Comparison of ENCODE assay signal across 8 cellular contexts in genomic region chr6:134174790-134175531, GRCh38.
A peak's percentile ranks its signal among the peaks of the same experiment; 100 is the strongest.
DNase-seq lines count a peak whose midpoint lies in the region; ATAC-seq, FAIRE-seq and TF ChIP-seq lines count a peak whose summit lies in the region.

No MANE protein-coding gene starts in this region.

- FAIRE-seq in pancreas (lab: Jason Lieb, UNC): no peak

- POLR2A ChIA-PET in GM10248 (lab: Yijun Ruan, JAX): interaction anchor here (0.5 to 1.1 kb wide), 2 partner anchors 269 to 290 kb away, joined by 3 to 4 read pairs; no protein-coding TSS in a partner anchor

- peaks cover 11% of the 10 kb centered on the region for H3K27me3 Mint-ChIP-seq in HFFc6 (ENCODE audit: insufficient read depth)
- no peaks in the 10 kb centered on the region for H3K27me3 Mint-ChIP-seq in activated naive CD8-positive, alpha-beta T cell treated with anti-CD3 and anti-CD28 coated beads for 36 hours

- H3K27me3 ChIP-seq in pancreas (no peaks in the 10 kb centered on the region), thyroid gland (no peaks in the 10 kb centered on the region)

- H3K27ac ChIP-seq in pancreas: peak overlapping the region; percentile 95 to 99 (median 99)
- peak overlapping the region; percentile 98 to 100 (median 99) for H3K27ac ChIP-seq in thyroid gland

- peak; percentile 68 to 85 (median 80) for ATAC-seq in pancreas

- peaks cover 47% of the 10 kb centered on the region for H3K36me3 Mint-ChIP-seq in HFFc6 (ENCODE audit: low read depth)
- peaks cover 51% of the 10 kb centered on the region for H3K36me3 Mint-ChIP-seq in activated naive CD8-positive, alpha-beta T cell treated with anti-CD3 and anti-CD28 coated beads for 36 hours

- peak overlapping the region; percentile 95 for H3K27ac Mint-ChIP-seq in HFFc6
- peak overlapping the region; percentile 97 for H3K27ac Mint-ChIP-seq in activated naive CD8-positive, alpha-beta T cell treated with anti-CD3 and anti-CD28 coated beads for 36 hours

- peak overlapping the region; percentile 69 to 97 (median 80) for H3K4me3 ChIP-seq in pancreas
- peak overlapping the region; percentile 86 to 95 (median 95) for H3K4me3 ChIP-seq in thyroid gland (replicated peaks in 1 of 3)

- H3K4me1 ChIP-seq in pancreas (peaks cover 12 to 14% (median 12%) of the 10 kb centered on the region in 3 donors), thyroid gland (peaks cover 47 to 57% of the 10 kb centered on the region in 2 donors)

- WGBS in pancreas, 2 donors: 1% methylated on average over 59 to 97 of the region's 97 CpGs
- 1% methylated on average over 31 of the region's 97 CpGs; no CpG with 5 or more reads in 1 of the 2 donors for WGBS in thyroid gland, 2 donors

- TF ChIP-seq POLR2A in thyroid gland (IDR thresholded peaks at IDR 0.05): peak; percentile 88 to 100

- H3K4me3 Mint-ChIP-seq in HFFc6: peak overlapping the region; percentile 98
- H3K4me3 Mint-ChIP-seq in activated naive CD8-positive, alpha-beta T cell treated with anti-CD3 and anti-CD28 coated beads for 36 hours: peak overlapping the region; percentile 99

- H3K36me3 ChIP-seq in pancreas (peaks cover 2 to 40% (median 35%) of the 10 kb centered on the region in 3 donors), thyroid gland (peaks cover 39% of the 10 kb centered on the region in 2 donors)

- intact Hi-C loops in head of caudate nucleus (cut with DNase I) (loop anchor here (5.0 to 10.0 kb wide), 4 partner anchors 270 to 647 kb away; no protein-coding TSS in a partner anchor), pancreas (cut with DNase I) (loop anchor here in 2 of 3 donors (1.0 to 10.0 kb wide), 6 partner anchors 82 to 648 kb away; no protein-coding TSS in a partner anchor), thyroid gland (cut with DNase I) (loop anchor here (5.0 kb wide), 3 partner anchors 467 to 647 kb away; no protein-coding TSS in a partner anchor)

- CTCF ChIA-PET in GM10248 (lab: Yijun Ruan, JAX): interaction anchor here (1.4 to 1.6 kb wide), 9 partner anchors 10 to 765 kb away, joined by 3 to 35 read pairs (median 10); no protein-coding TSS in a partner anchor

- peaks cover 74% of the 10 kb centered on the region for H3K4me1 Mint-ChIP-seq in HFFc6 (ENCODE audit: low read depth)
- H3K4me1 Mint-ChIP-seq in activated naive CD8-positive, alpha-beta T cell treated with anti-CD3 and anti-CD28 coated beads for 36 hours: peaks cover 60% of the 10 kb centered on the region

- DNase-seq in GM10248 (ENCODE audit: extremely low spot score) (peak; percentile 92), HFFc6 (peak; percentile 85), NAMALWA (ENCODE audit: low spot score) (peak; percentile 91), SKM-1 (lab: John Stamatoyannopoulos, UW; ENCODE audit: unreplicated experiment) (peak; percentile 78), head of caudate nucleus (peak; percentile 89 to 99 (median 98)), pancreas (peak; percentile 92 to 99 (median 96)), thyroid gland (peak; percentile 95)
- DNase-seq in activated naive CD8-positive, alpha-beta T cell treated with anti-CD3 and anti-CD28 coated beads for 36 hours: peak; percentile 92

- TF ChIP-seq CTCF in GM10248 (IDR thresholded peaks at IDR 0.05; ENCODE audit: control extremely low read depth, extremely low read depth, low read depth, missing control alignments) (no peak), HFFc6 (IDR thresholded peaks at IDR 0.05) (peak; percentile 15; the same call in 1 of the 2 replicates), pancreas (IDR thresholded peaks at IDR 0.05) (no peak), thyroid gland (IDR thresholded peaks at IDR 0.05) (peak in 1 of 6 experiments; percentile 22)

- no peaks in the 10 kb centered on the region for H3K9me3 Mint-ChIP-seq in HFFc6
- no peaks in the 10 kb centered on the region for H3K9me3 Mint-ChIP-seq in activated naive CD8-positive, alpha-beta T cell treated with anti-CD3 and anti-CD28 coated beads for 36 hours

- H3K9me3 ChIP-seq in pancreas (no peaks in the 10 kb centered on the region), thyroid gland (no peaks in the 10 kb centered on the region)

Comparison
In these comparisons a context has a peak if more than half of its experiments do, and no peak if none do; other contexts are left out.
1. Peak in every context shown above with its lines: DNase-seq, ATAC-seq, H3K4me3 ChIP-seq and H3K27ac ChIP-seq.